23 cellular contexts compared by ENCODE assay signal in the genomic region with DNA sequence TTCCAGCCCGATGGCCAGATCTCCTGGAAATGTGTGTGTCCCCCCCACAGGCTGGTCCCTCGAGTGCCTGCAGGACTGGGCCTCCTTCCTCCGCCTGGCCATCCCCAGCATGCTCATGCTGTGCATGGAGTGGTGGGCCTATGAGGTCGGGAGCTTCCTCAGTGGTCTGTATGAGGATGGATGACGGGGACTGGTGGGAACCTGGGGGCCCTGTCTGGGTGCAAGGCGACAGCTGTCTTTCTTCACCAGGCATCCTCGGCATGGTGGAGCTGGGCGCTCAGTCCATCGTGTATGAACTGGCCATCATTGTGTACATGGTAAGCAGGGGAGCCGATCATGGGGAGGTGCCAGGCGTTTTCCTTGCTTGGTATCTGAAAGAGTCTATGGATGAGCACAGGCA. TPM values are rescaled to one million over a fixed set of nuclear protein-coding genes. Genes with fewer than 3 reads are reported as not detected.
"Had no signal": no experiment of that assay in that cellular context is flagged by ENCODE, and none has a peak within 500 bp of the region (broad histone marks: within the 10 kb centered on the region; RNA-seq: fewer than 3 reads in every experiment).

No MANE protein-coding gene starts in this region.

- H3K4me3 Mint-ChIP-seq: IgD-negative memory B cell had no signal

- ATAC-seq: K562 had no signal

- H3K27ac Mint-ChIP-seq: IgD-negative memory B cell had no signal

- H3K4me1 ChIP-seq: SJSA1 had no signal

- H3K4me3 ChIP-seq: K562, SJSA1, SK-N-MC had no signal

- H3K36me3 ChIP-seq: SJSA1 had no signal

- H3K27ac ChIP-seq: HL-60, KMS-11, SJSA1, SK-N-MC had no signal

- H3K4me2 ChIP-seq: KMS-11 had no signal

- H3K36me3 Mint-ChIP-seq: IgD-negative memory B cell had no signal

- H3K9ac ChIP-seq: KMS-11 had no signal

- DNase-seq: Kasumi-1, MM.1S, NCI-H1092 treated with DMSO at 0.1 percent for 48 hours, NCI-H1436, NCI-H187, NCI-H2029, NCI-H2081 treated with DMSO at 0.1 percent for 48 hours, NCI-H2171, NCI-H226, NCI-H446, NCI-H510A, NCI-H524 treated with DMSO at 0.1 percent for 48 hours, NCI-H69, NCI-H774, Right ventricle myocardium superior, RPMI8226, SIG-M5 had no signal

- H3K27me3 ChIP-seq: SJSA1 had no signal

- H3K9me3 ChIP-seq: SJSA1 had no signal

RNA-seq across cellular contexts. Expression of a gene that starts 22.1 kb away (rescaled TPM):
- total RNA-seq: K562, SJSA1 had no signal
- polyA plus RNA-seq: IgD-negative memory B cell, K562 had no signal
